Comparison of ENCODE assay signal across 17 cellular contexts in genomic region chr6:163710552-163710951, GRCh38.
DNase-seq lines count a peak whose midpoint lies in the region; ATAC-seq and TF ChIP-seq lines count a peak whose summit lies in the region.
"Had no signal": no experiment of that assay in that cellular context is flagged by ENCODE, and none has a peak within 500 bp of the region (broad histone marks: within the 10 kb centered on the region; RNA-seq: fewer than 3 reads in every experiment).

No MANE protein-coding gene starts in this region.

- H3K27me3 ChIP-seq in BLaER1 (no peaks in the 10 kb centered on the region), OCI-LY3 (ENCODE audit: low read depth, low read length) (no peaks in the 10 kb centered on the region), esophagus squamous epithelium (peaks cover 0 to 7% (median 0%) of the 10 kb centered on the region in 4 donors)
- H3K27me3 ChIP-seq: tibial nerve had no signal

- H3K4me2 ChIP-seq in BLaER1 (peak overlapping the region; percentile 88), OCI-LY3 (ENCODE audit: low read length) (peak overlapping the region; percentile 64)

- no peaks in the 10 kb centered on the region for H3K79me2 ChIP-seq in OCI-LY3 (ENCODE audit: low read length)

- TF ChIP-seq CTCF in OCI-LY3 (IDR thresholded peaks at IDR 0.05; ENCODE audit: low read depth, low read length) (no peak), esophagus squamous epithelium (IDR thresholded peaks at IDR 0.05) (no peak)

- no peak for TF ChIP-seq POLR2A in esophagus squamous epithelium (IDR thresholded peaks at IDR 0.05)

- H3K9me3 ChIP-seq in BLaER1 (no peaks in the 10 kb centered on the region), OCI-LY3 (ENCODE audit: insufficient read depth, low read length) (no peaks in the 10 kb centered on the region), esophagus squamous epithelium (no peaks in the 10 kb centered on the region)
- H3K9me3 ChIP-seq: tibial nerve had no signal

- 0 out of 2 replicates have a peak overlapping the region, but pooled peaks have one; percentile 17 for H2AFZ ChIP-seq in OCI-LY3 (ENCODE audit: low read depth, low read length)

- no peaks in the 10 kb centered on the region for H3K27me3 Mint-ChIP-seq in naive B cell
- H3K27me3 Mint-ChIP-seq in T-helper 2 cell treated with Interferon-gamma antibody and Interleukin-4, amounts not matched to agents 5 μg/mL and 100 μg/mL, for 36 hours (ENCODE audit: low read depth) = peaks cover 2% of the 10 kb centered on the region
- H3K27me3 Mint-ChIP-seq: IgD-negative memory B cell had no signal

- H3K27ac ChIP-seq in BLaER1 = peak overlapping the region; percentile 18; the same call in 1 of the 2 replicates
- H3K27ac ChIP-seq in OCI-LY3 (ENCODE audit: low read length) = 0 out of 2 replicates have a peak overlapping the region, but pooled peaks have one; percentile 20
- H3K27ac ChIP-seq in esophagus squamous epithelium = peak overlapping the region in 3 of 4 donors; percentile 40 to 72 (median 63)

- H3K4me1 ChIP-seq in BLaER1 (peaks cover 93% of the 10 kb centered on the region), OCI-LY3 (ENCODE audit: low read length) (peaks cover 76% of the 10 kb centered on the region), esophagus squamous epithelium (peaks cover 6 to 57% (median 25%) of the 10 kb centered on the region in 3 donors)

- peak overlapping the region; percentile 19 to 76 (median 61) for H3K4me3 Mint-ChIP-seq in naive B cell
- no peak overlapping the region for H3K4me3 Mint-ChIP-seq in T-helper 2 cell treated with Interferon-gamma antibody and Interleukin-4, amounts not matched to agents 5 μg/mL and 100 μg/mL, for 36 hours
- H3K4me3 Mint-ChIP-seq: T-helper 17 cell had no signal

- intact Hi-C loops in esophagus squamous epithelium (cut with DNase I) = no loop called here

- ATAC-seq in naive B cell (ENCODE audit: low read depth in 2 of 2) = no peak
- ATAC-seq: left colon, T-helper 17 cell had no signal

- H3K4me3 ChIP-seq in BLaER1 (no peak overlapping the region), OCI-LY3 (ENCODE audit: low read length) (peak overlapping the region; percentile 24), esophagus squamous epithelium (no peak overlapping the region)
- H3K4me3 ChIP-seq: tibial nerve had no signal

- H3K9me3 Mint-ChIP-seq in naive B cell = no peaks in the 10 kb centered on the region
- H3K9me3 Mint-ChIP-seq in T-helper 2 cell treated with Interferon-gamma antibody and Interleukin-4, amounts not matched to agents 5 μg/mL and 100 μg/mL, for 36 hours = no peaks in the 10 kb centered on the region
- H3K9me3 Mint-ChIP-seq: IgD-negative memory B cell had no signal

- DNase-seq in esophagus squamous epithelium (lab: John Stamatoyannopoulos, UW) = no peak
- DNase-seq in naive B cell = no peak
- DNase-seq in NCI-H345 treated with DMSO at 0.1 percent for 48 hours (lab: John Stamatoyannopoulos, UW; ENCODE audit: unreplicated experiment) = no peak
- no peak for DNase-seq in T-helper 2 cell treated with Interferon-gamma antibody and Interleukin-4, amounts not matched to agents 5 μg/mL and 100 μg/mL, for 36 hours (ENCODE audit: low spot score)
- DNase-seq in T-helper 9 cell = no peak
- DNase-seq in kidney tubule cell (ENCODE audit: low spot score) = no peak
- DNase-seq: activated T-cell treated with anti-CD3 and anti-CD28 coated beads, Interleukin-2, amount 50 U/mL, for 1 hour; effector CD8-positive, alpha-beta T cell; EL; left colon; NCI-H1092 treated with DMSO at 0.1 percent for 48 hours; NCI-H2171; T-helper 17 cell had no signal

- H3K36me3 ChIP-seq in BLaER1 (no peaks in the 10 kb centered on the region), OCI-LY3 (replicated peaks; ENCODE audit: low read depth, low read length) (no peaks in the 10 kb centered on the region), esophagus squamous epithelium (no peaks in the 10 kb centered on the region)
- H3K36me3 ChIP-seq: tibial nerve had no signal

- peak overlapping the region in 3 of 6 donors; percentile 25 to 52 (median 50) for H3K27ac Mint-ChIP-seq in naive B cell
- H3K27ac Mint-ChIP-seq in T-helper 2 cell treated with Interferon-gamma antibody and Interleukin-4, amounts not matched to agents 5 μg/mL and 100 μg/mL, for 36 hours = no peak overlapping the region
- H3K27ac Mint-ChIP-seq: T-helper 17 cell had no signal

- 56 to 61% methylated on average over 3 to 6 of the region's 6 CpGs for WGBS in esophagus squamous epithelium, 2 donors

- H3K9ac ChIP-seq in BLaER1 = no peak overlapping the region
- 0 out of 2 replicates have a peak overlapping the region, but pooled peaks have one; percentile 26 for H3K9ac ChIP-seq in OCI-LY3 (ENCODE audit: low read length)

- no peaks in the 10 kb centered on the region for H3K36me3 Mint-ChIP-seq in naive B cell
- no peaks in the 10 kb centered on the region for H3K36me3 Mint-ChIP-seq in T-helper 2 cell treated with Interferon-gamma antibody and Interleukin-4, amounts not matched to agents 5 μg/mL and 100 μg/mL, for 36 hours (ENCODE audit: low read depth)
- H3K36me3 Mint-ChIP-seq: IgD-negative memory B cell had no signal

- no peaks in the 10 kb centered on the region for H4K20me1 ChIP-seq in BLaER1
- no peaks in the 10 kb centered on the region for H4K20me1 ChIP-seq in OCI-LY3 (ENCODE audit: insufficient read depth, low read length)

- peaks cover 68 to 88% (median 84%) of the 10 kb centered on the region in 3 donors for H3K4me1 Mint-ChIP-seq in naive B cell
- no peaks in the 10 kb centered on the region for H3K4me1 Mint-ChIP-seq in T-helper 2 cell treated with Interferon-gamma antibody and Interleukin-4, amounts not matched to agents 5 μg/mL and 100 μg/mL, for 36 hours (ENCODE audit: low read depth)
